In genomic region chr17:81314410-81315169, GRCh38 we compare ENCODE assay signal across 2 cellular contexts.
TF ChIP-seq lines count a peak whose summit lies in the region.

No MANE protein-coding gene starts in this region.

TF ChIP-seq in HEK293, 187 proteins besides CTCF, POLR2A, EP300 and RAD21 (continued from another document):
- no peak for TF ChIP-seq ZNF580 (tag by site-specific recombination; IDR thresholded peaks at IDR 0.05)

TF ChIP-seq in K562, 482 proteins besides CTCF, POLR2A, EP300 and RAD21 (continued from another document):
- TF ChIP-seq ZNF395 (CRISPR knock-in tag; IDR thresholded peaks at IDR 0.05) (no peak), ZBTB33 (CRISPR knock-in tag; IDR thresholded peaks at IDR 0.05) (peak; percentile 84), NCOR1 (IDR thresholded peaks at IDR 0.05) (no peak), BCLAF1 (IDR thresholded peaks at IDR 0.05; ENCODE audit: borderline replicate concordance in 1 of 2, control insufficient read depth in 1 of 2, low read depth in 2 of 2, low read length in 1 of 2) (no peak), ZNF740 (CRISPR knock-in tag; IDR thresholded peaks at IDR 0.05) (0 out of 2 replicates have a peak, but pooled peaks have one; percentile 31), ZNF740 (tag; IDR thresholded peaks at IDR 0.05) (no peak), THRAP3 (IDR thresholded peaks at IDR 0.05; ENCODE audit: borderline replicate concordance) (no peak), NCOA6 (IDR thresholded peaks at IDR 0.05) (no peak), RBM39 (optimal IDR thresholded peaks at IDR 0.05; ENCODE audit: low read depth, low read length) (no peak), TBP (optimal IDR thresholded peaks at IDR 0.05; ENCODE audit: low read depth, low read length) (no peak), ZBTB34 (CRISPR knock-in tag; IDR thresholded peaks at IDR 0.05) (no peak), RB1 (IDR thresholded peaks at IDR 0.05; ENCODE audit: low read depth) (no peak), MCM7 (IDR thresholded peaks at IDR 0.05) (no peak), ETV6 (IDR thresholded peaks at IDR 0.05; ENCODE audit: borderline replicate concordance in 1 of 2, low read depth in 2 of 2, low read length in 1 of 2) (no peak), ETV6 (CRISPR knock-in tag; IDR thresholded peaks at IDR 0.05; ENCODE audit: borderline replicate concordance) (no peak)
